1 cellular context compared by ENCODE assay signal in genomic region chr18:32092422-32093105, GRCh38.
TF ChIP-seq lines count a peak whose summit lies in the region.

No MANE protein-coding gene starts in this region.

TF ChIP-seq in K562, 482 proteins besides CTCF, POLR2A, EP300 and RAD21 (continued from another document and continues in another):
- 0 out of 2 replicates have a peak, but pooled peaks have one; percentile 27 for TF ChIP-seq HBP1 (CRISPR knock-in tag; IDR thresholded peaks at IDR 0.05)
- TF ChIP-seq ZNF184 (CRISPR knock-in tag; IDR thresholded peaks at IDR 0.05): no peak
- TF ChIP-seq MAZ (CRISPR knock-in tag; conservative IDR thresholded peaks at IDR 0.05 in 1 of 2, IDR thresholded peaks at IDR 0.05 in 1 of 2): peak; percentile 46 to 74
- peak in 1 of 2 experiments; percentile 82; a peak in 2 of 4 replicates for TF ChIP-seq HDAC1 (IDR thresholded peaks at IDR 0.05)
- 0 out of 2 replicates have a peak, but pooled peaks have one; percentile 59 for TF ChIP-seq BRD4 (IDR thresholded peaks at IDR 0.05)
- TF ChIP-seq FIP1L1 (IDR thresholded peaks at IDR 0.05; ENCODE audit: low read depth, low read length, poor library complexity, severe bottlenecking): peak; percentile 96
- peak; percentile 32; the same call in 1 of the 2 replicates for TF ChIP-seq MBD2 (IDR thresholded peaks at IDR 0.05; ENCODE audit: borderline replicate concordance, low read depth)
- peak; percentile 49; the same call in 1 of the 2 replicates for TF ChIP-seq DMBX1 (CRISPR knock-in tag; IDR thresholded peaks at IDR 0.05; ENCODE audit: borderline replicate concordance)
- no peak for TF ChIP-seq ZNF23 (CRISPR knock-in tag; IDR thresholded peaks at IDR 0.05)
- 0 out of 2 replicates have a peak, but pooled peaks have one; percentile 75 for TF ChIP-seq NR2F6 (CRISPR knock-in tag; IDR thresholded peaks at IDR 0.05)
- TF ChIP-seq GABPB1 (CRISPR knock-in tag; IDR thresholded peaks at IDR 0.05): no peak; the same call in 1 of the 2 replicates
- TF ChIP-seq THAP12 (CRISPR knock-in tag; IDR thresholded peaks at IDR 0.05): no peak; the same call in 1 of the 2 replicates
- peak; percentile 19; the same call in 1 of the 2 replicates for TF ChIP-seq ARID4B (CRISPR knock-in tag; IDR thresholded peaks at IDR 0.05)
- peak; percentile 68; the same call in 1 of the 2 replicates for TF ChIP-seq KAT7 (CRISPR knock-in tag; IDR thresholded peaks at IDR 0.05; ENCODE audit: borderline replicate concordance)
- TF ChIP-seq ZHX1 (conservative IDR thresholded peaks at IDR 0.05; ENCODE audit: low read length): no peak
- TF ChIP-seq FOXP4 (CRISPR knock-in tag; IDR thresholded peaks at IDR 0.05; ENCODE audit: borderline replicate concordance): 0 out of 2 replicates have a peak, but pooled peaks have one; percentile 12
- peak; percentile 52 for TF ChIP-seq PHF8 (IDR thresholded peaks at IDR 0.05; ENCODE audit: borderline replicate concordance, low read length)
- no peak for TF ChIP-seq HEY1 (CRISPR knock-in tag; IDR thresholded peaks at IDR 0.05; ENCODE audit: borderline replicate concordance)
- TF ChIP-seq RCOR1 (IDR thresholded peaks at IDR 0.05; ENCODE audit: borderline replicate concordance in 1 of 2, low read depth in 2 of 2, low read length in 2 of 2): 0 out of 4 replicates have a peak, but pooled peaks of 1 of the 2 experiments have one; percentile 11
- no peak for TF ChIP-seq ZNF431 (CRISPR knock-in tag; IDR thresholded peaks at IDR 0.05)
- TF ChIP-seq TFAM (CRISPR knock-in tag; conservative IDR thresholded peaks at IDR 0.05): no peak
- no peak for TF ChIP-seq ATF6 (CRISPR knock-in tag; IDR thresholded peaks at IDR 0.05)
- TF ChIP-seq HDAC2 (IDR thresholded peaks at IDR 0.05): 0 out of 2 replicates have a peak, but pooled peaks have one; percentile 10
- TF ChIP-seq ZNF407 (IDR thresholded peaks at IDR 0.05; ENCODE audit: low read depth): no peak
- no peak for TF ChIP-seq CREB3 (tag; conservative IDR thresholded peaks at IDR 0.05; ENCODE audit: low read depth)
- no peak for TF ChIP-seq KAT8 (IDR thresholded peaks at IDR 0.05; ENCODE audit: low read depth)
- TF ChIP-seq TGIF2 (CRISPR knock-in tag; IDR thresholded peaks at IDR 0.05): 0 out of 2 replicates have a peak, but pooled peaks have one; percentile 73
- 0 out of 2 replicates have a peak, but pooled peaks have one; percentile 7 for TF ChIP-seq FOXK1 (CRISPR knock-in tag; IDR thresholded peaks at IDR 0.05; ENCODE audit: borderline replicate concordance)
